8 cellular contexts compared by ENCODE assay signal in genomic region chr1:23959461-23960290, GRCh38. TPM values are rescaled to one million over a fixed set of nuclear protein-coding genes. Genes with fewer than 3 reads are reported as not detected.
DNase-seq lines count a peak whose midpoint lies in the region; ATAC-seq and TF ChIP-seq lines count a peak whose summit lies in the region.

TSS of gene PNRC2 (plus strand) at chr1:23959828. CDS start at chr1:23961458, 1,630 bp downstream.

- 0 to 1% methylated on average over 62 to 80 of the region's 84 CpGs for WGBS in lower leg skin, 2 donors

- intact Hi-C loops in dorsolateral prefrontal cortex (cut with DNase I), result loop anchor here (1.0 kb wide), 1 partner anchor 21 kb away; the partner anchor contains the start of gene SRSF10 (in 2 of the 2)
- intact Hi-C loops in lower leg skin (cut with DNase I; ENCODE audit: low total_unique reads), result no loop called here

- TF ChIP-seq POLR2A in lower leg skin (IDR thresholded peaks at IDR 0.05), result peak in 1 of 2 donors; percentile 90

- no peaks in the 10 kb centered on the region for H3K27me3 Mint-ChIP-seq in activated CD4-positive, alpha-beta memory T cell treated with anti-CD3 and anti-CD28 coated beads, Interleukin-2, amount 10 ng/mL, durations not matched to agents 7 days and 5 days

- H3K9me3 Mint-ChIP-seq in activated CD4-positive, alpha-beta memory T cell treated with anti-CD3 and anti-CD28 coated beads, Interleukin-2, amount 10 ng/mL, durations not matched to agents 7 days and 5 days, result no peaks in the 10 kb centered on the region

- H3K4me3 Mint-ChIP-seq in activated CD4-positive, alpha-beta memory T cell treated with anti-CD3 and anti-CD28 coated beads, Interleukin-2, amount 10 ng/mL, durations not matched to agents 7 days and 5 days, result peak within 1 kb of the TSS; percentile 100

- no peaks in the 10 kb centered on the region for H3K27me3 ChIP-seq in dorsolateral prefrontal cortex

- ATAC-seq in GM19438 (IDR thresholded peaks at IDR 0.05; ENCODE audit: low read depth, unreplicated experiment) (peak; percentile 75), HG03575 (IDR thresholded peaks at IDR 0.05; ENCODE audit: extremely low read depth, insufficient number of reproducible peaks, low FRiP score, unreplicated experiment) (peak; percentile 25)

- no peak for TF ChIP-seq CTCF in C4-2B (conservative IDR thresholded peaks at IDR 0.05)
- peak in 28 of 56 donors; percentile 4 to 39 (median 20) for TF ChIP-seq CTCF in dorsolateral prefrontal cortex (IDR thresholded peaks at IDR 0.05 in 54 of 56, conservative IDR thresholded peaks at IDR 0.05 in 2 of 56; ENCODE audit: low read depth in 1 of 56, partially characterized antibody in 56 of 56)
- no peak for TF ChIP-seq CTCF in lower leg skin (IDR thresholded peaks at IDR 0.05)

- CTCF ChIA-PET in activated CD4-positive, alpha-beta memory T cell treated with anti-CD3 and anti-CD28 coated beads, Interleukin-2, amount 10 ng/mL, durations not matched to agents 7 days and 5 days (lab: Charles Lee), result interaction anchor here (0.6 to 1.8 kb wide), 7 partner anchors 9 to 579 kb away, joined by 3 to 5 read pairs (median 3); partner anchors contain the start of gene SRSF10

- H3K4me1 Mint-ChIP-seq in activated CD4-positive, alpha-beta memory T cell treated with anti-CD3 and anti-CD28 coated beads, Interleukin-2, amount 10 ng/mL, durations not matched to agents 7 days and 5 days, result peaks cover 58% of the 10 kb centered on the region

- POLR2A ChIA-PET in activated CD4-positive, alpha-beta memory T cell treated with anti-CD3 and anti-CD28 coated beads, Interleukin-2, amount 10 ng/mL, durations not matched to agents 7 days and 5 days (lab: Charles Lee), result interaction anchor here (0.6 to 15.2 kb wide), 32 partner anchors 9 to 1273 kb away, joined by 3 to 515 read pairs (median 6); partner anchors contain the start of genes CNR2, E2F2, ELOA and GALE

- peak within 1 kb of the TSS; percentile 100 for H3K27ac ChIP-seq in C4-2B
- H3K27ac ChIP-seq in dorsolateral prefrontal cortex, result peak within 1 kb of the TSS; percentile 87 to 100 (median 99)

- peaks cover 46% of the 10 kb centered on the region for H3K36me3 Mint-ChIP-seq in activated CD4-positive, alpha-beta memory T cell treated with anti-CD3 and anti-CD28 coated beads, Interleukin-2, amount 10 ng/mL, durations not matched to agents 7 days and 5 days (ENCODE audit: low read depth)

- H3K4me3 ChIP-seq in dorsolateral prefrontal cortex (peak within 1 kb of the TSS; percentile 52 to 98 (median 84)), lower leg skin (ENCODE audit: low read depth, poor library complexity, severe bottlenecking) (peak within 1 kb of the TSS; percentile 71)

- DNase-seq in NCI-H82 treated with DMSO at 0.1 percent for 48 hours (lab: John Stamatoyannopoulos, UW; ENCODE audit: unreplicated experiment) (peak; percentile 89), dorsolateral prefrontal cortex (peak; percentile 95 to 99 (median 98)), lower leg skin (ENCODE audit: low spot score in 2 of 2) (peak; percentile 97 to 100)
- peak; percentile 98 for DNase-seq in activated CD4-positive, alpha-beta memory T cell treated with anti-CD3 and anti-CD28 coated beads, Interleukin-2, amount 10 ng/mL, durations not matched to agents 7 days and 5 days
- peak; percentile 93 to 96 for DNase-seq in stimulated activated CD4-positive, alpha-beta T cell treated with anti-CD3 and anti-CD28 coated beads, Interleukin-4, amount 100 ng/mL, for 48 hours (ENCODE audit: low read depth in 2 of 2)

- H3K27ac Mint-ChIP-seq in activated CD4-positive, alpha-beta memory T cell treated with anti-CD3 and anti-CD28 coated beads, Interleukin-2, amount 10 ng/mL, durations not matched to agents 7 days and 5 days, result peak within 1 kb of the TSS; percentile 100

RNA-seq across cellular contexts. Expression of gene PNRC2, which starts in this region (rescaled TPM):
- 100 to 1,000 TPM; 153 to 158 TPM for total RNA-seq in activated CD4-positive, alpha-beta memory T cell treated with anti-CD3 and anti-CD28 coated beads, Interleukin-2, amount 10 ng/mL, durations not matched to agents 7 days and 5 days
- total RNA-seq in dorsolateral prefrontal cortex (100 to 1,000 TPM in 6 of 120 experiments, 10 to 100 TPM in 114; 40.7 to 123 (median 66.8) TPM), lower leg skin (10 to 100 TPM; 65.0 to 84.6 (median 80.0) TPM)

Comparison
In these comparisons a context has a peak if more than half of its experiments do, and no peak if none do; other contexts are left out.
1. Peak in every context shown above with its lines: DNase-seq, ATAC-seq, H3K4me3 ChIP-seq and H3K27ac ChIP-seq.